Comparison of ENCODE assay signal across 26 cellular contexts in genomic region chr3:164918915-164919314, GRCh38.
"Had no signal": no experiment of that assay in that cellular context is flagged by ENCODE, and none has a peak within 500 bp of the region (broad histone marks: within the 10 kb centered on the region; RNA-seq: fewer than 3 reads in every experiment).

No MANE protein-coding gene starts in this region.

- ATAC-seq: activated CD8-positive, alpha-beta T cell treated with anti-CD3 and anti-CD28 coated beads for 36 hours; activated T-cell treated with anti-CD3 and anti-CD28 coated beads, Interleukin-2, amount 50 U/mL, for 4 hours; activated T-helper 17 cell treated with anti-CD3 and anti-CD28 coated beads, Interleukin-2, amount 50 U/mL, for 72 hours; effector memory CD8-positive, alpha-beta T cell; gastroesophageal sphincter; left colon; sciatic nerve had no signal

- H3K36me3 ChIP-seq: brain microvascular endothelial cell, gastroesophageal sphincter, uterus had no signal

- H3K9me3 ChIP-seq: uterus had no signal

- DNase-seq: activated B cell treated with CpG ODN at 0.5 μM for 24 hours; activated CD4-positive, alpha-beta T cell treated with anti-CD3 and anti-CD28 coated beads, Interleukin-2, amount 50 U/mL, for 1 hour; activated CD8-positive, alpha-beta T cell treated with anti-CD3 and anti-CD28 coated beads for 36 hours; activated gamma-delta T cell treated with Interleukin-2 at 50 U/mL for 16 hours; activated naive CD4-positive, alpha-beta T cell treated with anti-CD3 and anti-CD28 coated beads, Interleukin-2, amount 50 U/mL, for 16 hours; activated T-cell treated with anti-CD3 and anti-CD28 coated beads, Interleukin-2, amount 50 U/mL, for 4 hours; amniotic stem cell; brain microvascular endothelial cell; caudate nucleus; cortex of kidney; effector memory CD8-positive, alpha-beta T cell; erythroblast; hypothalamus; immature natural killer cell; kidney; left colon; mammary epithelial cell; stimulated activated CD4-positive, alpha-beta T cell treated with anti-CD3 and anti-CD28 coated beads, Interleukin-12 subunit alpha, Interleukin-12 subunit beta, amount 100 ng/mL, for 4 hours; stimulated activated CD4-positive, alpha-beta T cell treated with anti-CD3 and anti-CD28 coated beads, Interleukin-4, amount 100 ng/mL, for 1 hour; uterus had no signal

- H3K27ac ChIP-seq: brain microvascular endothelial cell, gastroesophageal sphincter, skin epidermis, uterus had no signal

- FAIRE-seq: astrocyte, TTC549 had no signal

- H3K4me3 ChIP-seq: gastroesophageal sphincter, skin epidermis, uterus had no signal

- H3K27me3 ChIP-seq: brain microvascular endothelial cell, gastroesophageal sphincter, uterus had no signal

- H3K4me1 ChIP-seq: gastroesophageal sphincter, uterus had no signal
